ENCODE assay signal across 11 cellular contexts in the genomic region with DNA sequence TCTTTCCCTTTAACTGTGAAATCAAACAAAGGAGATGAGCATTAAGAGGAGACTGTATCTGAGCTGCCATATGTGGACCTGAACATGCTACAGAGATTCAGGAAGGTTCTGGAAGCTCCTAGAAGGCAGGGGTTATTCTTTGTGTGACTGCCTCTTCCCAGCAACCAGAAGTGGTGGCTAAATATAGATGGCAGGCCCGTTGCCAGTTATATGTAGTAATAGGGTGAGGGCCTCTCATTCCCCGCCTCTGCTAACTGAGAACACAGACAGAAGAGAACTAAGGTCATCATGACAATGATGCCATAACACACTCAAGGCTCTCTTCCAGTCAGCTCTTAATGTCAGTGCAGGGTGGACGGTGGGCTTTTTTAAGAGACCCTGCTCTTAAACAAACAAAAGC. TPM values are rescaled to one million over a fixed set of nuclear protein-coding genes. Genes with fewer than 3 reads are reported as not detected.
DNase-seq lines count a peak whose midpoint lies in the region; ATAC-seq and TF ChIP-seq lines count a peak whose summit lies in the region.
"Had no signal": no experiment of that assay in that cellular context is flagged by ENCODE, and none has a peak within 500 bp of the region (broad histone marks: within the 10 kb centered on the region; RNA-seq: fewer than 3 reads in every experiment).

No MANE protein-coding gene starts in this region.

- H3K4me3 ChIP-seq in adrenal gland (no peak overlapping the region), heart right ventricle (no peak overlapping the region), testis (no peak overlapping the region), MM.1S (ENCODE audit: low read length) (no peak overlapping the region)

- intact Hi-C loops in adrenal gland (cut with DNase I) (loop anchor here in 1 of 2 donors (10.0 kb wide), 2 partner anchors 173 to 273 kb away; partner anchors contain the start of gene COPG1), heart right ventricle (cut with DNase I) (loop anchor here in 9 of 10 donors (2.0 to 10.0 kb wide), 10 partner anchors 53 to 343 kb away; partner anchors contain the start of gene COPG1 (in 6 of the 9)), testis (cut with DNase I; ENCODE audit: low total_unique reads) (loop anchor here (10.0 kb wide), 1 partner anchor 273 kb away; the partner anchor contains the start of gene COPG1)

- no peak for TF ChIP-seq CTCF in adrenal gland (IDR thresholded peaks at IDR 0.05)
- TF ChIP-seq CTCF in heart right ventricle (IDR thresholded peaks at IDR 0.05): no peak
- no peak for TF ChIP-seq CTCF in testis (IDR thresholded peaks at IDR 0.05)
- no peak for TF ChIP-seq CTCF in MM.1S (IDR thresholded peaks at IDR 0.05; ENCODE audit: low read length)

- peak; percentile 82 to 96 (median 92) for ATAC-seq in heart right ventricle

- no peak overlapping the region for H3K4me2 ChIP-seq in MM.1S (ENCODE audit: low read depth, low read length)

- H2AFZ ChIP-seq in MM.1S (ENCODE audit: low read length): no peak overlapping the region

- H3K27me3 ChIP-seq in adrenal gland (no peaks in the 10 kb centered on the region), heart right ventricle (no peaks in the 10 kb centered on the region), testis (no peaks in the 10 kb centered on the region), MM.1S (replicated peaks; ENCODE audit: insufficient read depth, low read length) (no peaks in the 10 kb centered on the region)

- WGBS in adrenal gland, 4 donors: 11 to 43% (median 35%) methylated on average over 3 of the region's 3 CpGs
- 28 to 35% methylated on average over 3 of the region's 3 CpGs for WGBS in heart right ventricle, 2 donors
- WGBS in testis, 2 donors: 58 to 61% methylated on average over 3 of the region's 3 CpGs

- H3K36me3 ChIP-seq in adrenal gland (replicated peaks in 1 of 2): no peaks in the 10 kb centered on the region
- H3K36me3 ChIP-seq in heart right ventricle: no peaks in the 10 kb centered on the region
- H3K36me3 ChIP-seq in testis (ENCODE audit: low read depth, missing control alignments): no peaks in the 10 kb centered on the region
- H3K36me3 ChIP-seq in MM.1S (replicated peaks; ENCODE audit: insufficient read depth, low read length): no peaks in the 10 kb centered on the region

- H3K9ac ChIP-seq in MM.1S (ENCODE audit: low read length): no peak overlapping the region

- H3K27ac ChIP-seq in adrenal gland: peak overlapping the region in 1 of 5 donors; percentile 42
- H3K27ac ChIP-seq in heart right ventricle: peak overlapping the region; percentile 16 to 81 (median 61)
- H3K27ac ChIP-seq in testis: no peak overlapping the region
- no peak overlapping the region for H3K27ac ChIP-seq in MM.1S (ENCODE audit: low read length)

- H3F3A ChIP-seq in MM.1S (ENCODE audit: insufficient read depth, low read length): no peaks in the 10 kb centered on the region

- H3K4me1 ChIP-seq in adrenal gland (replicated peaks in 1 of 2) (peaks cover 0 to 3% of the 10 kb centered on the region in 2 donors), heart right ventricle (peaks cover 3 to 28% (median 19%) of the 10 kb centered on the region in 9 donors), testis (no peaks in the 10 kb centered on the region), MM.1S (ENCODE audit: low read length) (no peaks in the 10 kb centered on the region)

- no peaks in the 10 kb centered on the region for H3K9me2 ChIP-seq in MM.1S (replicated peaks; ENCODE audit: insufficient read depth, low read length)

- TF ChIP-seq POLR2A in adrenal gland (IDR thresholded peaks at IDR 0.05) (no peak), testis (IDR thresholded peaks at IDR 0.05) (no peak)

- DNase-seq in NCI-H2107 treated with DMSO at 0.1 percent for 48 hours (lab: John Stamatoyannopoulos, UW; ENCODE audit: unreplicated experiment) (peak; percentile 4), NCI-H2107 (lab: John Stamatoyannopoulos, UW) (no peak), adrenal gland (peak in 6 of 7 donors; percentile 43 to 76 (median 65)), heart right ventricle (peak in 1 of 2 donors; percentile 80), testis (peak; percentile 28), MM.1S (no peak), medulla oblongata (ENCODE audit: extremely low spot score) (no peak), midbrain (lab: John Stamatoyannopoulos, UW) (no peak)
- DNase-seq: activated CD4-positive, alpha-beta T cell treated with anti-CD3 and anti-CD28 coated beads, Interleukin-2, amount 10 ng/mL, durations not matched to agents 24 days and 14 days; activated gamma-delta T cell treated with Interleukin-2 at 50 U/mL for 16 hours; NCI-H345 had no signal

- H3K9me3 ChIP-seq in adrenal gland (replicated peaks in 1 of 3) (no peaks in the 10 kb centered on the region), heart right ventricle (no peaks in the 10 kb centered on the region), testis (no peaks in the 10 kb centered on the region), MM.1S (replicated peaks; ENCODE audit: insufficient read depth, low read length) (no peaks in the 10 kb centered on the region)

- no peaks in the 10 kb centered on the region for H4K20me1 ChIP-seq in MM.1S (ENCODE audit: insufficient read depth, low read length)

- no peaks in the 10 kb centered on the region for H3K79me2 ChIP-seq in MM.1S (ENCODE audit: low read length)

RNA-seq across cellular contexts. Expression of gene CFAP92, which starts 22.5 kb away (rescaled TPM):
- total RNA-seq in adrenal gland: 1 to 10 TPM in 2 of 8 donors, under 1 TPM in 5, not detected in 1; 0.14 to 1.9 (median 0.29) TPM
- under 1 TPM; 0.27 to 0.48 (median 0.48) TPM for polyA plus RNA-seq in adrenal gland
- 1 to 10 TPM in 2 of 10 donors, under 1 TPM in 8; 0.12 to 1.2 (median 0.41) TPM for total RNA-seq in heart right ventricle
- under 1 TPM; 0.12 to 0.44 TPM for polyA plus RNA-seq in heart right ventricle
- 10 to 100 TPM; 16.0 to 26.7 TPM for total RNA-seq in testis
- polyA plus RNA-seq in testis (ENCODE audit: insufficient read depth, low read depth, low replicate concordance): 62.0 TPM
- total RNA-seq: activated CD4-positive, alpha-beta T cell treated with anti-CD3 and anti-CD28 coated beads, Interleukin-2, amount 10 ng/mL, durations not matched to agents 24 days and 14 days had no signal

RNA-seq across cellular contexts. Expression of gene EFCC1, which starts 29.7 kb away (rescaled TPM):
- total RNA-seq in adrenal gland (1 to 10 TPM in 7 of 8 donors, under 1 TPM in 1; 0.60 to 4.7 (median 1.8) TPM), heart right ventricle (1 to 10 TPM; 1.0 to 3.3 (median 2.1) TPM), testis (1 to 10 TPM; 2.8 to 2.9 TPM)
- polyA plus RNA-seq in adrenal gland (1 to 10 TPM in 2 of 3 donors, under 1 TPM in 1; 0.46 to 6.0 (median 1.9) TPM), heart right ventricle (1 to 10 TPM; 1.4 to 3.1 TPM), testis (ENCODE audit: insufficient read depth, low read depth, low replicate concordance) (2.6 TPM)

Comparison
In these comparisons a context has a peak if more than half of its experiments do, and no peak if none do; other contexts are left out.
1. DNase-seq: peak in NCI-H2107 treated with DMSO at 0.1 percent for 48 hours (single experiment), adrenal gland (6 of 7) and testis (single experiment); none in NCI-H2107 (single experiment), MM.1S (single experiment), medulla oblongata (single experiment) and midbrain (single experiment).
2. H3K27ac ChIP-seq: peak in heart right ventricle (10 of 10); none in testis (0 of 2) and MM.1S (single experiment).
3. RNA of gene CFAP92, which starts 22.5 kb away (total RNA-seq): 16.0 to 26.7 TPM in testis; 0.12 to 1.2 TPM in heart right ventricle and 0.14 to 1.9 TPM in adrenal gland; every median in the first group is over 4 times any median in the second.